Comparison of ENCODE assay signal across 20 cellular contexts in genomic region chr22:47036352-47036751, GRCh38.
A peak's percentile ranks its signal among the peaks of the same experiment; 100 is the strongest.
DNase-seq lines count a peak whose midpoint lies in the region; ATAC-seq and TF ChIP-seq lines count a peak whose summit lies in the region.
"Had no signal": no experiment of that assay in that cellular context is flagged by ENCODE, and none has a peak within 500 bp of the region (broad histone marks: within the 10 kb centered on the region; RNA-seq: fewer than 3 reads in every experiment).

No MANE protein-coding gene starts in this region.

- H3K4me1 ChIP-seq in HEK293 (ENCODE audit: control insufficient read depth, insufficient read depth, low read length): no peaks in the 10 kb centered on the region
- H3K4me1 ChIP-seq in lower lobe of right lung: peaks cover 20% of the 10 kb centered on the region
- H3K4me1 ChIP-seq in CD8-positive, alpha-beta memory T cell (ENCODE audit: insufficient read depth, low read length): no peaks in the 10 kb centered on the region
- H3K4me1 ChIP-seq: BLaER1, SJCRH30 had no signal

- H3K9me3 Mint-ChIP-seq in stimulated activated effector memory CD8-positive, alpha-beta T cell treated with anti-CD3 and anti-CD28 coated beads, Interleukin-12 subunit alpha, Interleukin-12 subunit beta, amount 100 ng/mL, for 72 hours: no peaks in the 10 kb centered on the region
- no peaks in the 10 kb centered on the region for H3K9me3 Mint-ChIP-seq in MCF 10A (ENCODE audit: unreplicated experiment)
- no peaks in the 10 kb centered on the region for H3K9me3 Mint-ChIP-seq in CD8-positive, alpha-beta memory T cell
- H3K9me3 Mint-ChIP-seq: CD4-positive, alpha-beta T cell; IgD-negative memory B cell had no signal

- BruUV-seq in MCF 10A (replicated peaks; lab: Mats Ljungman, UMichigan): no TSS peak

- H3K9me3 ChIP-seq in HEK293 (ENCODE audit: control insufficient read depth, insufficient read depth, low read depth, low read length): no peaks in the 10 kb centered on the region
- no peaks in the 10 kb centered on the region for H3K9me3 ChIP-seq in lower lobe of right lung
- H3K9me3 ChIP-seq in CD8-positive, alpha-beta memory T cell (ENCODE audit: low read length): no peaks in the 10 kb centered on the region
- H3K9me3 ChIP-seq: BLaER1, SJCRH30 had no signal

- no peaks in the 10 kb centered on the region for H3K27me3 Mint-ChIP-seq in MCF 10A (ENCODE audit: insufficient read depth, unreplicated experiment)
- no peaks in the 10 kb centered on the region for H3K27me3 Mint-ChIP-seq in CD8-positive, alpha-beta memory T cell
- H3K27me3 Mint-ChIP-seq: CD4-positive, alpha-beta T cell; IgD-negative memory B cell had no signal

- H3K4me1 Mint-ChIP-seq in stimulated activated effector memory CD8-positive, alpha-beta T cell treated with anti-CD3 and anti-CD28 coated beads, Interleukin-12 subunit alpha, Interleukin-12 subunit beta, amount 100 ng/mL, for 72 hours: peaks cover 33% of the 10 kb centered on the region
- H3K4me1 Mint-ChIP-seq in MCF 10A (ENCODE audit: insufficient read depth, unreplicated experiment): peaks cover 33% of the 10 kb centered on the region
- peaks cover 2 to 29% (median 3%) of the 10 kb centered on the region in 3 donors for H3K4me1 Mint-ChIP-seq in CD8-positive, alpha-beta memory T cell

- H3K36me3 ChIP-seq in HEK293 (ENCODE audit: control insufficient read depth in 2 of 2, insufficient read depth in 1 of 2, low read length in 2 of 2) (no peaks in the 10 kb centered on the region), lower lobe of right lung (peaks cover 16% of the 10 kb centered on the region)
- no peaks in the 10 kb centered on the region for H3K36me3 ChIP-seq in CD8-positive, alpha-beta memory T cell (ENCODE audit: insufficient read depth, low read length)
- H3K36me3 ChIP-seq: SJCRH30 had no signal

- H3K4me3 ChIP-seq in HEK293 (ENCODE audit: low read depth, low read length) (no peak overlapping the region), lower lobe of right lung (no peak overlapping the region)
- no peak overlapping the region for H3K4me3 ChIP-seq in CD8-positive, alpha-beta memory T cell (ENCODE audit: low read length)
- H3K4me3 ChIP-seq: BLaER1, GM23248, SJCRH30 had no signal

- TF ChIP-seq CTCF in HEK293 (tag by site-specific recombination; IDR thresholded peaks at IDR 0.05): no peak
- TF ChIP-seq CTCF in RWPE1 (conservative IDR thresholded peaks at IDR 0.05; ENCODE audit: low read depth): no peak
- TF ChIP-seq CTCF in lower lobe of right lung (IDR thresholded peaks at IDR 0.05): no peak
- no peak for TF ChIP-seq CTCF in MCF 10A (IDR thresholded peaks at IDR 0.05; ENCODE audit: unreplicated experiment)

- POLR2A ChIA-PET in HEK293 (lab: Yijun Ruan, JAX): no interaction called here
- POLR2A ChIA-PET in RWPE1 (lab: Yijun Ruan, JAX; ENCODE audit: low non-redundant PET): no interaction called here
- POLR2A ChIA-PET in MCF 10A (lab: Yijun Ruan, JAX): no interaction called here
- POLR2A ChIA-PET in CD8-positive, alpha-beta memory T cell (lab: Charles Lee): no interaction called here

- DNase-seq in RWPE1 (ENCODE audit: low spot score): no peak
- DNase-seq in lower lobe of right lung: peak; percentile 24
- no peak for DNase-seq in stimulated activated effector memory CD8-positive, alpha-beta T cell treated with anti-CD3 and anti-CD28 coated beads, Interleukin-12 subunit alpha, Interleukin-12 subunit beta, amount 100 ng/mL, for 72 hours (ENCODE audit: low spot score in 2 of 2)
- no peak for DNase-seq in MCF 10A (ENCODE audit: unreplicated experiment)
- no peak for DNase-seq in CD8-positive, alpha-beta memory T cell
- DNase-seq: CD4-positive, alpha-beta T cell; DND-41; GM23248; HCEC 1CT; NCI-H1694; NCI-H2081; NCI-H2171; NCI-H345; NCI-H82; SJCRH30 had no signal

- H3K27me3 ChIP-seq in lower lobe of right lung (ENCODE audit: low read depth): no peaks in the 10 kb centered on the region
- H3K27me3 ChIP-seq in CD8-positive, alpha-beta memory T cell (ENCODE audit: insufficient read depth, low read length, poor library complexity, severe bottlenecking): no peaks in the 10 kb centered on the region
- H3K27me3 ChIP-seq: BLaER1, SJCRH30 had no signal

- no peak for ATAC-seq in lower lobe of right lung
- ATAC-seq in stimulated activated effector memory CD8-positive, alpha-beta T cell treated with anti-CD3 and anti-CD28 coated beads, Interleukin-12 subunit alpha, Interleukin-12 subunit beta, amount 100 ng/mL, for 72 hours: no peak
- ATAC-seq in HG03097 (IDR thresholded peaks at IDR 0.05; ENCODE audit: low FRiP score, unreplicated experiment): no peak
- ATAC-seq: Panc1 had no signal

- intact Hi-C loops in lower lobe of right lung (cut with DNase I) (no loop called here), MCF 10A (cut with micrococcal nuclease) (no loop called here)

- H3K27ac ChIP-seq in HEK293 (ENCODE audit: extremely low read depth, low read depth, low read length) (no peak overlapping the region), RWPE1 (peak overlapping the region; percentile 92), lower lobe of right lung (no peak overlapping the region)
- H3K27ac ChIP-seq in CD8-positive, alpha-beta memory T cell (ENCODE audit: low read depth, low read length): no peak overlapping the region
- H3K27ac ChIP-seq: BLaER1, GM23248, SJCRH30 had no signal

- H3K27ac Mint-ChIP-seq in stimulated activated effector memory CD8-positive, alpha-beta T cell treated with anti-CD3 and anti-CD28 coated beads, Interleukin-12 subunit alpha, Interleukin-12 subunit beta, amount 100 ng/mL, for 72 hours: peak overlapping the region; percentile 43
- no peak overlapping the region for H3K27ac Mint-ChIP-seq in MCF 10A (ENCODE audit: low read depth, unreplicated experiment)
- H3K27ac Mint-ChIP-seq in CD8-positive, alpha-beta memory T cell: peak overlapping the region in 1 of 8 donors; percentile 39
- H3K27ac Mint-ChIP-seq: CD4-positive, alpha-beta T cell had no signal

- CTCF ChIA-PET in HEK293 (lab: Yijun Ruan, JAX) (no interaction called here), RWPE1 (lab: Yijun Ruan, JAX) (no interaction called here), MCF 10A (lab: Yijun Ruan, JAX) (no interaction called here)
- CTCF ChIA-PET in CD8-positive, alpha-beta memory T cell (lab: Charles Lee): no interaction called here

- H3K4me3 Mint-ChIP-seq in stimulated activated effector memory CD8-positive, alpha-beta T cell treated with anti-CD3 and anti-CD28 coated beads, Interleukin-12 subunit alpha, Interleukin-12 subunit beta, amount 100 ng/mL, for 72 hours: no peak overlapping the region
- no peak overlapping the region for H3K4me3 Mint-ChIP-seq in MCF 10A (ENCODE audit: unreplicated experiment)
- H3K4me3 Mint-ChIP-seq in CD8-positive, alpha-beta memory T cell: no peak overlapping the region
- H3K4me3 Mint-ChIP-seq: CD4-positive, alpha-beta T cell; IgD-negative memory B cell had no signal

- peaks cover 23% of the 10 kb centered on the region for H3K36me3 Mint-ChIP-seq in stimulated activated effector memory CD8-positive, alpha-beta T cell treated with anti-CD3 and anti-CD28 coated beads, Interleukin-12 subunit alpha, Interleukin-12 subunit beta, amount 100 ng/mL, for 72 hours
- peaks cover 12% of the 10 kb centered on the region for H3K36me3 Mint-ChIP-seq in MCF 10A (ENCODE audit: insufficient read depth, unreplicated experiment)
- H3K36me3 Mint-ChIP-seq in CD8-positive, alpha-beta memory T cell: peaks cover 0 to 48% (median 7%) of the 10 kb centered on the region in 3 donors

TF ChIP-seq in HEK293, 187 proteins besides CTCF, POLR2A, EP300 and RAD21:
- TF ChIP-seq ZBTB17 (tag by site-specific recombination; IDR thresholded peaks at IDR 0.05) (no peak), ZIC2 (tag by site-specific recombination; IDR thresholded peaks at IDR 0.05) (peak; percentile 39; the same call in 1 of the 2 replicates), KLF1 (tag by site-specific recombination; IDR thresholded peaks at IDR 0.05) (no peak), ELK4 (IDR thresholded peaks at IDR 0.05; ENCODE audit: borderline replicate concordance, low read depth, low read length) (no peak), ZNF404 (tag by site-specific recombination; IDR thresholded peaks at IDR 0.05) (no peak), ZNF585B (tag by site-specific recombination; IDR thresholded peaks at IDR 0.05) (no peak), REPIN1 (tag by site-specific recombination; IDR thresholded peaks at IDR 0.05; ENCODE audit: low read depth) (no peak)
